In genomic region chr1:192817202-192817601, GRCh38 we compare ENCODE assay signal across 12 cellular contexts.
"Had no signal": no experiment of that assay in that cellular context is flagged by ENCODE, and none has a peak within 500 bp of the region (broad histone marks: within the 10 kb centered on the region; RNA-seq: fewer than 3 reads in every experiment).

No MANE protein-coding gene starts in this region.

- H3K36me3 ChIP-seq: left ventricle myocardium inferior, WERI-Rb-1 had no signal

- H3K9me3 ChIP-seq: left ventricle myocardium inferior had no signal

- DNase-seq: activated CD4-positive, alpha-beta T cell treated with anti-CD3 and anti-CD28 coated beads, Interleukin-2, amount 50 U/mL, for 48 hours; activated CD8-positive, alpha-beta memory T cell treated with anti-CD3 and anti-CD28 coated beads, Interleukin-2, amount 10 ng/mL, durations not matched to agents 7 days and 5 days; activated naive CD4-positive, alpha-beta T cell treated with anti-CD3 and anti-CD28 coated beads, Interleukin-2, amount 10 ng/mL, durations not matched to agents 7 days and 5 days; activated T-cell treated with anti-CD3 and anti-CD28 coated beads, Interleukin-2, amount 50 U/mL, for 1 hour; dermis blood vessel endothelial cell; left ventricle myocardium inferior; naive thymus-derived CD8-positive, alpha-beta T cell; right cardiac atrium; small intestine; stimulated activated naive CD8-positive, alpha-beta T cell treated with anti-CD3 and anti-CD28 coated beads, Interleukin-15, Interleukin-2, amounts not matched to agents 100 U/mL and 50 U/mL, for 24 hours; trophoblast cell; WERI-Rb-1 had no signal

- H3K4me1 Mint-ChIP-seq: activated CD8-positive, alpha-beta memory T cell treated with anti-CD3 and anti-CD28 coated beads, Interleukin-2, amount 10 ng/mL, durations not matched to agents 7 days and 5 days; activated naive CD4-positive, alpha-beta T cell treated with anti-CD3 and anti-CD28 coated beads, Interleukin-2, amount 10 ng/mL, durations not matched to agents 7 days and 5 days; naive thymus-derived CD8-positive, alpha-beta T cell had no signal

- H3K9me3 Mint-ChIP-seq: activated naive CD4-positive, alpha-beta T cell treated with anti-CD3 and anti-CD28 coated beads, Interleukin-2, amount 10 ng/mL, durations not matched to agents 7 days and 5 days; naive thymus-derived CD8-positive, alpha-beta T cell had no signal

- H3K4me3 Mint-ChIP-seq: activated CD8-positive, alpha-beta memory T cell treated with anti-CD3 and anti-CD28 coated beads, Interleukin-2, amount 10 ng/mL, durations not matched to agents 7 days and 5 days; activated naive CD4-positive, alpha-beta T cell treated with anti-CD3 and anti-CD28 coated beads, Interleukin-2, amount 10 ng/mL, durations not matched to agents 7 days and 5 days; naive thymus-derived CD8-positive, alpha-beta T cell had no signal

- H3K27ac Mint-ChIP-seq: activated CD8-positive, alpha-beta memory T cell treated with anti-CD3 and anti-CD28 coated beads, Interleukin-2, amount 10 ng/mL, durations not matched to agents 7 days and 5 days; activated naive CD4-positive, alpha-beta T cell treated with anti-CD3 and anti-CD28 coated beads, Interleukin-2, amount 10 ng/mL, durations not matched to agents 7 days and 5 days; naive thymus-derived CD8-positive, alpha-beta T cell had no signal

- H3K36me3 Mint-ChIP-seq: activated CD8-positive, alpha-beta memory T cell treated with anti-CD3 and anti-CD28 coated beads, Interleukin-2, amount 10 ng/mL, durations not matched to agents 7 days and 5 days; activated naive CD4-positive, alpha-beta T cell treated with anti-CD3 and anti-CD28 coated beads, Interleukin-2, amount 10 ng/mL, durations not matched to agents 7 days and 5 days; naive thymus-derived CD8-positive, alpha-beta T cell had no signal

- H3K4me3 ChIP-seq: left ventricle myocardium inferior had no signal

- H3K27ac ChIP-seq: left ventricle myocardium inferior, WERI-Rb-1 had no signal

- H3K4me1 ChIP-seq: left ventricle myocardium inferior had no signal
